Comparison of ENCODE assay signal across 26 cellular contexts in genomic region chr11:67255353-67255752, GRCh38. TPM values are rescaled to one million over a fixed set of nuclear protein-coding genes. Genes with fewer than 3 reads are reported as not detected.
DNase-seq lines count a peak whose midpoint lies in the region; ATAC-seq and TF ChIP-seq lines count a peak whose summit lies in the region.
"Had no signal": no experiment of that assay in that cellular context is flagged by ENCODE, and none has a peak within 500 bp of the region (broad histone marks: within the 10 kb centered on the region; RNA-seq: fewer than 3 reads in every experiment).

No MANE protein-coding gene starts in this region.

- in situ Hi-C loops in GM23248 (cut with MboI), result no loop called here

- H3K27me3 Mint-ChIP-seq in activated CD4-positive, alpha-beta memory T cell treated with anti-CD3 and anti-CD28 coated beads, Interleukin-2, amount 10 ng/mL, durations not matched to agents 7 days and 5 days, result no peaks in the 10 kb centered on the region
- no peaks in the 10 kb centered on the region for H3K27me3 Mint-ChIP-seq in activated CD4-positive, alpha-beta memory T cell treated with anti-CD3 and anti-CD28 coated beads for 36 hours
- H3K27me3 Mint-ChIP-seq: activated CD8-positive, alpha-beta memory T cell treated with anti-CD3 and anti-CD28 coated beads, Interleukin-2, amount 10 ng/mL, durations not matched to agents 7 days and 5 days had no signal

- no peaks in the 10 kb centered on the region for H3K9me2 ChIP-seq in GM23248 (ENCODE audit: insufficient read depth)

- no peak overlapping the region for H2AFZ ChIP-seq in GM23248

- peaks cover 58% of the 10 kb centered on the region for H3F3A ChIP-seq in GM23248 (ENCODE audit: insufficient read depth)

- CTCF ChIA-PET in activated CD4-positive, alpha-beta memory T cell treated with anti-CD3 and anti-CD28 coated beads, Interleukin-2, amount 10 ng/mL, durations not matched to agents 7 days and 5 days (lab: Charles Lee), result interaction anchor here (0.6 to 6.3 kb wide), 3 partner anchors 15 to 494 kb away, joined by 5 to 41 read pairs (median 36); no protein-coding TSS in a partner anchor
- CTCF ChIA-PET in activated CD4-positive, alpha-beta memory T cell treated with anti-CD3 and anti-CD28 coated beads for 36 hours (lab: Charles Lee), result interaction anchor here (3.1 kb wide), 1 partner anchor 62 kb away, joined by 16 read pairs; no protein-coding TSS in a partner anchor
- CTCF ChIA-PET in RWPE1 (lab: Yijun Ruan, JAX), result interaction anchor here (0.6 kb wide), 1 partner anchor 86 kb away, joined by 6 read pairs; no protein-coding TSS in a partner anchor

- no peaks in the 10 kb centered on the region for H3K4me1 ChIP-seq in GM23248 (ENCODE audit: insufficient read depth)
- H3K4me1 ChIP-seq: A549, foreskin keratinocyte had no signal

- intact Hi-C loops in activated CD4-positive, alpha-beta memory T cell treated with anti-CD3 and anti-CD28 coated beads for 36 hours (cut with micrococcal nuclease), result no loop called here

- H3K27ac ChIP-seq in RWPE1 (peak overlapping the region; percentile 45), GM23248 (no peak overlapping the region)
- H3K27ac ChIP-seq: A549, cardiac muscle cell, epithelial cell of prostate, foreskin keratinocyte, HL-60, stomach, upper lobe of right lung had no signal

- peaks cover 60% of the 10 kb centered on the region for H3K36me3 ChIP-seq in GM23248 (ENCODE audit: low read depth)

- H3K27ac Mint-ChIP-seq in activated CD4-positive, alpha-beta memory T cell treated with anti-CD3 and anti-CD28 coated beads, Interleukin-2, amount 10 ng/mL, durations not matched to agents 7 days and 5 days, result peak overlapping the region; percentile 66
- no peak overlapping the region for H3K27ac Mint-ChIP-seq in activated CD4-positive, alpha-beta memory T cell treated with anti-CD3 and anti-CD28 coated beads for 36 hours
- H3K27ac Mint-ChIP-seq in stimulated activated effector memory CD8-positive, alpha-beta T cell treated with anti-CD3 and anti-CD28 coated beads, Interleukin-12 subunit alpha, Interleukin-12 subunit beta, amount 100 ng/mL, for 72 hours, result peak overlapping the region; percentile 61

- no peaks in the 10 kb centered on the region for H3K9me3 ChIP-seq in GM23248 (ENCODE audit: low read depth)
- H3K9me3 ChIP-seq: A549, stomach, upper lobe of right lung had no signal

- H3K9me3 Mint-ChIP-seq in activated CD4-positive, alpha-beta memory T cell treated with anti-CD3 and anti-CD28 coated beads, Interleukin-2, amount 10 ng/mL, durations not matched to agents 7 days and 5 days, result no peaks in the 10 kb centered on the region
- H3K9me3 Mint-ChIP-seq in activated CD4-positive, alpha-beta memory T cell treated with anti-CD3 and anti-CD28 coated beads for 36 hours, result no peaks in the 10 kb centered on the region
- no peaks in the 10 kb centered on the region for H3K9me3 Mint-ChIP-seq in stimulated activated effector memory CD8-positive, alpha-beta T cell treated with anti-CD3 and anti-CD28 coated beads, Interleukin-12 subunit alpha, Interleukin-12 subunit beta, amount 100 ng/mL, for 72 hours
- H3K9me3 Mint-ChIP-seq: CD14-positive monocyte; T-helper 2 cell treated with Interferon-gamma antibody and Interleukin-4, amounts not matched to agents 5 μg/mL and 100 μg/mL, for 36 hours had no signal

- H3K79me2 ChIP-seq in GM23248 (ENCODE audit: insufficient read depth), result peaks cover 18% of the 10 kb centered on the region

- peaks cover 53% of the 10 kb centered on the region for H3K4me1 Mint-ChIP-seq in activated CD4-positive, alpha-beta memory T cell treated with anti-CD3 and anti-CD28 coated beads, Interleukin-2, amount 10 ng/mL, durations not matched to agents 7 days and 5 days
- peaks cover 25% of the 10 kb centered on the region for H3K4me1 Mint-ChIP-seq in activated CD4-positive, alpha-beta memory T cell treated with anti-CD3 and anti-CD28 coated beads for 36 hours (ENCODE audit: low read depth)
- peaks cover 68% of the 10 kb centered on the region for H3K4me1 Mint-ChIP-seq in stimulated activated effector memory CD8-positive, alpha-beta T cell treated with anti-CD3 and anti-CD28 coated beads, Interleukin-12 subunit alpha, Interleukin-12 subunit beta, amount 100 ng/mL, for 72 hours

- H3K9ac ChIP-seq in GM23248, result no peak overlapping the region

- ATAC-seq in left lobe of liver, result no peak
- no peak for ATAC-seq in stimulated activated effector memory CD8-positive, alpha-beta T cell treated with anti-CD3 and anti-CD28 coated beads, Interleukin-12 subunit alpha, Interleukin-12 subunit beta, amount 100 ng/mL, for 72 hours
- ATAC-seq in GM21515 (IDR thresholded peaks at IDR 0.05; ENCODE audit: unreplicated experiment), result no peak
- ATAC-seq: A549; activated CD8-positive, alpha-beta memory T cell treated with anti-CD3 and anti-CD28 coated beads, Interleukin-2, amount 10 ng/mL, durations not matched to agents 7 days and 5 days; foreskin keratinocyte; Panc1; upper lobe of right lung had no signal

- no peak for TF ChIP-seq CTCF in RWPE1 (conservative IDR thresholded peaks at IDR 0.05; ENCODE audit: low read depth)

- no peaks in the 10 kb centered on the region for H3K27me3 ChIP-seq in GM23248 (replicated peaks; ENCODE audit: insufficient read depth)
- H3K27me3 ChIP-seq: cardiac muscle cell, foreskin keratinocyte, stomach, upper lobe of right lung had no signal

- peaks cover 69% of the 10 kb centered on the region for H3K36me3 Mint-ChIP-seq in activated CD4-positive, alpha-beta memory T cell treated with anti-CD3 and anti-CD28 coated beads, Interleukin-2, amount 10 ng/mL, durations not matched to agents 7 days and 5 days (ENCODE audit: low read depth)
- peaks cover 54% of the 10 kb centered on the region for H3K36me3 Mint-ChIP-seq in activated CD4-positive, alpha-beta memory T cell treated with anti-CD3 and anti-CD28 coated beads for 36 hours
- peaks cover 97% of the 10 kb centered on the region for H3K36me3 Mint-ChIP-seq in stimulated activated effector memory CD8-positive, alpha-beta T cell treated with anti-CD3 and anti-CD28 coated beads, Interleukin-12 subunit alpha, Interleukin-12 subunit beta, amount 100 ng/mL, for 72 hours

- POLR2A ChIA-PET in activated CD4-positive, alpha-beta memory T cell treated with anti-CD3 and anti-CD28 coated beads, Interleukin-2, amount 10 ng/mL, durations not matched to agents 7 days and 5 days (lab: Charles Lee), result interaction anchor here (1.0 to 5.8 kb wide), 3 partner anchors 15 to 99 kb away, joined by 5 to 66 read pairs (median 9); partner anchors contain the start of gene POLD4
- POLR2A ChIA-PET in activated CD4-positive, alpha-beta memory T cell treated with anti-CD3 and anti-CD28 coated beads for 36 hours (lab: Charles Lee), result no interaction called here
- POLR2A ChIA-PET in RWPE1 (lab: Yijun Ruan, JAX; ENCODE audit: low non-redundant PET), result no interaction called here

- no peak overlapping the region for H3K4me2 ChIP-seq in GM23248 (ENCODE audit: unreplicated experiment)
- H3K4me2 ChIP-seq: A549 had no signal

- no peak overlapping the region for H3K4me3 ChIP-seq in GM23248
- H3K4me3 ChIP-seq: A549, cardiac muscle cell, stomach, upper lobe of right lung had no signal

- 83 to 84% methylated on average over 10 of the region's 10 CpGs for WGBS in GM23248 (ENCODE audit: low coverage in 1 of 2, low lambda C conversion rate in 2 of 2, missing lambda C conversion rate in 2 of 2), 2 experiments

- no peak for DNase-seq in activated CD4-positive, alpha-beta memory T cell treated with anti-CD3 and anti-CD28 coated beads, Interleukin-2, amount 10 ng/mL, durations not matched to agents 7 days and 5 days
- no peak for DNase-seq in activated CD4-positive, alpha-beta memory T cell treated with anti-CD3 and anti-CD28 coated beads for 36 hours
- DNase-seq in RWPE1 (ENCODE audit: low spot score), result no peak
- DNase-seq in left lobe of liver (ENCODE audit: low spot score), result peak; percentile 44
- no peak for DNase-seq in stimulated activated effector memory CD8-positive, alpha-beta T cell treated with anti-CD3 and anti-CD28 coated beads, Interleukin-12 subunit alpha, Interleukin-12 subunit beta, amount 100 ng/mL, for 72 hours (ENCODE audit: low spot score in 2 of 2)
- DNase-seq in GM23248, result no peak
- no peak for DNase-seq in hypothalamus (lab: John Stamatoyannopoulos, UW)
- DNase-seq: activated CD8-positive, alpha-beta memory T cell treated with anti-CD3 and anti-CD28 coated beads, Interleukin-2, amount 10 ng/mL, durations not matched to agents 7 days and 5 days; activated effector memory CD4-positive, alpha-beta T cell treated with anti-CD3 and anti-CD28 coated beads, Interleukin-2, amount 50 U/mL, for 16 hours; amygdala; foreskin keratinocyte; IMR-90; NCI-H1417; NCI-H2107; NCI-H510A; stimulated activated CD4-positive, alpha-beta T cell treated with anti-CD3 and anti-CD28 coated beads, Interleukin-2, amount 100 ng/mL, for 24 hours; stomach; upper lobe of right lung had no signal

- no peak overlapping the region for H3K4me3 Mint-ChIP-seq in activated CD4-positive, alpha-beta memory T cell treated with anti-CD3 and anti-CD28 coated beads, Interleukin-2, amount 10 ng/mL, durations not matched to agents 7 days and 5 days
- no peak overlapping the region for H3K4me3 Mint-ChIP-seq in activated CD4-positive, alpha-beta memory T cell treated with anti-CD3 and anti-CD28 coated beads for 36 hours
- H3K4me3 Mint-ChIP-seq in stimulated activated effector memory CD8-positive, alpha-beta T cell treated with anti-CD3 and anti-CD28 coated beads, Interleukin-12 subunit alpha, Interleukin-12 subunit beta, amount 100 ng/mL, for 72 hours, result no peak overlapping the region
- H3K4me3 Mint-ChIP-seq: activated CD8-positive, alpha-beta memory T cell treated with anti-CD3 and anti-CD28 coated beads, Interleukin-2, amount 10 ng/mL, durations not matched to agents 7 days and 5 days; CD14-positive monocyte; T-helper 2 cell treated with Interferon-gamma antibody and Interleukin-4, amounts not matched to agents 5 μg/mL and 100 μg/mL, for 36 hours had no signal

- H4K20me1 ChIP-seq in GM23248 (ENCODE audit: insufficient read depth), result no peaks in the 10 kb centered on the region

RNA-seq across cellular contexts. Expression of gene GRK2, which starts 10.9 kb away (rescaled TPM):
- total RNA-seq in activated CD4-positive, alpha-beta memory T cell treated with anti-CD3 and anti-CD28 coated beads, Interleukin-2, amount 10 ng/mL, durations not matched to agents 7 days and 5 days, result 100 to 1,000 TPM; 333 to 338 TPM
- total RNA-seq in activated CD4-positive, alpha-beta memory T cell treated with anti-CD3 and anti-CD28 coated beads for 36 hours, result 100 to 1,000 TPM; 273 to 279 TPM
- total RNA-seq in left lobe of liver, result 29.0 TPM
- 43.0 and 54.9 TPM in 2 replicates for total RNA-seq in GM23248 (2014; rRNA removed; shearing (Covaris generic))
- 6.0 and 7.8 TPM in 2 replicates for polyA plus RNA-seq in GM23248 (2016; fragmentation: Nextera tagmentation; extraction: Ambion mirVana)

RNA-seq across cellular contexts. Expression of gene ANKRD13D, which starts 33.8 kb away (rescaled TPM):
- total RNA-seq in activated CD4-positive, alpha-beta memory T cell treated with anti-CD3 and anti-CD28 coated beads, Interleukin-2, amount 10 ng/mL, durations not matched to agents 7 days and 5 days, result 100 to 1,000 TPM; 157 to 163 TPM
- total RNA-seq in activated CD4-positive, alpha-beta memory T cell treated with anti-CD3 and anti-CD28 coated beads for 36 hours, result 10 to 100 TPM; 85.9 to 89.4 TPM
- 9.8 TPM for total RNA-seq in left lobe of liver
- total RNA-seq in GM23248 (2014; rRNA removed; shearing (Covaris generic)), result 27.6 and 42.9 TPM in 2 replicates
- polyA plus RNA-seq in GM23248 (2016; fragmentation: Nextera tagmentation; extraction: Ambion mirVana), result 13.4 and 16.4 TPM in 2 replicates

RNA-seq across cellular contexts. Expression of gene SSH3, which starts 48.0 kb away (rescaled TPM):
- 10 to 100 TPM; 15.4 to 19.0 TPM for total RNA-seq in activated CD4-positive, alpha-beta memory T cell treated with anti-CD3 and anti-CD28 coated beads, Interleukin-2, amount 10 ng/mL, durations not matched to agents 7 days and 5 days
- total RNA-seq in activated CD4-positive, alpha-beta memory T cell treated with anti-CD3 and anti-CD28 coated beads for 36 hours, result 10 to 100 TPM; 14.9 to 19.4 TPM
- total RNA-seq in left lobe of liver, result 18.2 TPM
- total RNA-seq in GM23248 (2014; rRNA removed; shearing (Covaris generic)), result 20.1 and 41.6 TPM in 2 replicates
- polyA plus RNA-seq in GM23248 (2016; fragmentation: Nextera tagmentation; extraction: Ambion mirVana), result 25.2 and 26.4 TPM in 2 replicates
